In genomic region chr2:101309211-101309700, GRCh38 we compare ENCODE assay signal across 1 cellular context.
TF ChIP-seq lines count a peak whose summit lies in the region.

No MANE protein-coding gene starts in this region.

TF ChIP-seq in GM12878, 131 proteins besides CTCF, POLR2A, EP300 and RAD21 (continued from another document):
- peak; percentile 58; the same call in 1 of the 2 replicates for TF ChIP-seq MLLT1 (IDR thresholded peaks at IDR 0.05)
- no peak for TF ChIP-seq LARP7 (IDR thresholded peaks at IDR 0.05)
- no peak for TF ChIP-seq RELA (IDR thresholded peaks at IDR 0.05; ENCODE audit: borderline replicate concordance, partially characterized antibody)
